ENCODE assay signal across 20 cellular contexts in genomic region chr3:127238602-127239001, GRCh38. TPM values are rescaled to one million over a fixed set of nuclear protein-coding genes. Genes with fewer than 3 reads are reported as not detected.
DNase-seq lines count a peak whose midpoint lies in the region; ATAC-seq, FAIRE-seq and TF ChIP-seq lines count a peak whose summit lies in the region.
"Had no signal": no experiment of that assay in that cellular context is flagged by ENCODE, and none has a peak within 500 bp of the region (broad histone marks: within the 10 kb centered on the region; RNA-seq: fewer than 3 reads in every experiment).

No MANE protein-coding gene starts in this region.

- no peak for TF ChIP-seq CTCF in HFFc6 (IDR thresholded peaks at IDR 0.05)
- no peak for TF ChIP-seq CTCF in bronchial epithelial cell (IDR thresholded peaks at IDR 0.05; ENCODE audit: insufficient read depth, low read length, severe bottlenecking)
- TF ChIP-seq CTCF in fibroblast of villous mesenchyme (IDR thresholded peaks at IDR 0.05; ENCODE audit: insufficient read depth, low read depth, low read length), result no peak
- TF ChIP-seq CTCF in lung (IDR thresholded peaks at IDR 0.05; ENCODE audit: control extremely low read depth, extremely low read depth), result no peak

- no peak overlapping the region for H3K4me3 Mint-ChIP-seq in HFFc6
- H3K4me3 Mint-ChIP-seq: CD4-positive, CD25-positive, alpha-beta regulatory T cell had no signal

- FAIRE-seq in bronchial epithelial cell (lab: Jason Lieb, UNC), result no peak
- FAIRE-seq: GM12891, H54 had no signal

- H3K4me1 ChIP-seq in lung (ENCODE audit: control insufficient read depth in 2 of 2, insufficient read depth in 2 of 2, low read length in 2 of 2), result peaks cover 0 to 1% of the 10 kb centered on the region in 2 donors
- H3K4me1 ChIP-seq: BLaER1 treated with 17β-estradiol and CSF1 and Interleukin-3, amounts not matched to agents 10 nM and 100 nM had no signal

- H3K9me3 Mint-ChIP-seq in HFFc6, result peaks cover 7% of the 10 kb centered on the region

- peaks cover 5% of the 10 kb centered on the region for H3K27me3 ChIP-seq in bronchial epithelial cell (ENCODE audit: control insufficient read depth, insufficient read depth, low read length)
- H3K27me3 ChIP-seq in lung (ENCODE audit: control insufficient read depth, insufficient read depth), result no peaks in the 10 kb centered on the region
- H3K27me3 ChIP-seq: BLaER1 treated with 17β-estradiol and CSF1 and Interleukin-3, amounts not matched to agents 10 nM and 100 nM had no signal

- no peaks in the 10 kb centered on the region for H3K36me3 Mint-ChIP-seq in HFFc6 (ENCODE audit: low read depth)

- H3K27ac ChIP-seq in lung (ENCODE audit: low read depth in 1 of 2, low read length in 1 of 2), result no peak overlapping the region
- H3K27ac ChIP-seq: BLaER1 treated with 17β-estradiol and CSF1 and Interleukin-3, amounts not matched to agents 10 nM and 100 nM had no signal

- H3K27me3 Mint-ChIP-seq in HFFc6 (ENCODE audit: insufficient read depth), result peaks cover 1% of the 10 kb centered on the region; the same call in 1 of the 2 replicates
- H3K27me3 Mint-ChIP-seq: CD4-positive, CD25-positive, alpha-beta regulatory T cell had no signal

- no peaks in the 10 kb centered on the region for H3K9me3 ChIP-seq in lung (ENCODE audit: control insufficient read depth in 2 of 2, insufficient read depth in 1 of 2, low read length in 1 of 2)

- 56 to 76% methylated on average over 2 of the region's 2 CpGs for WGBS in lung, 2 donors

- H3K36me3 ChIP-seq in bronchial epithelial cell (ENCODE audit: control insufficient read depth, insufficient read depth, low read length), result no peaks in the 10 kb centered on the region
- H3K36me3 ChIP-seq in lung (ENCODE audit: control insufficient read depth in 2 of 2, insufficient read depth in 2 of 2, low read length in 2 of 2), result no peaks in the 10 kb centered on the region
- H3K36me3 ChIP-seq: BLaER1 treated with 17β-estradiol and CSF1 and Interleukin-3, amounts not matched to agents 10 nM and 100 nM had no signal

- H3K27ac Mint-ChIP-seq in HFFc6, result no peak overlapping the region
- H3K27ac Mint-ChIP-seq: CD4-positive, CD25-positive, alpha-beta regulatory T cell had no signal

- H3K4me3 ChIP-seq in bronchial epithelial cell (ENCODE audit: low read depth, low read length), result no peak overlapping the region
- no peak overlapping the region for H3K4me3 ChIP-seq in fibroblast of villous mesenchyme (ENCODE audit: low read depth, low read length)
- no peak overlapping the region for H3K4me3 ChIP-seq in lung
- H3K4me3 ChIP-seq: BLaER1 treated with 17β-estradiol and CSF1 and Interleukin-3, amounts not matched to agents 10 nM and 100 nM had no signal

- ATAC-seq in lung (ENCODE audit: insufficient read depth, low FRiP score) (no peak), GM21381 (IDR thresholded peaks at IDR 0.05; ENCODE audit: unreplicated experiment) (no peak)
- ATAC-seq: HCT116 had no signal

- no peaks in the 10 kb centered on the region; the same call in 1 of the 2 replicates for H3K4me1 Mint-ChIP-seq in HFFc6 (ENCODE audit: low read depth)
- H3K4me1 Mint-ChIP-seq: CD4-positive, CD25-positive, alpha-beta regulatory T cell had no signal

- DNase-seq in HFFc6 (peak; percentile 5), bronchial epithelial cell (ENCODE audit: low read depth) (peak; percentile 26), fibroblast of villous mesenchyme (ENCODE audit: low read depth) (peak; percentile 37), lung (ENCODE audit: low spot score) (peak; percentile 27), middle frontal gyrus (ENCODE audit: extremely low spot score, low spot score) (no peak), putamen (ENCODE audit: low spot score) (no peak), T-helper 2 cell (no peak)
- DNase-seq: ACHN; Calu3; CD4-positive, CD25-positive, alpha-beta regulatory T cell; DMS79; IMR-90 had no signal

RNA-seq across cellular contexts. Expression of gene PRR23E, which starts 45.7 kb away (rescaled TPM):
- not detected for total RNA-seq in HFFc6 (2021; fragmentation: NEBNext Ultra II Directional; extraction: Animal tissue kit (Norgen Biotek cat#: 25700))
- not detected in 2 replicates for total RNA-seq in bronchial epithelial cell
- total RNA-seq in fibroblast of villous mesenchyme, result not detected in 2 replicates
- not detected for total RNA-seq in lung
- not detected for polyA plus RNA-seq in lung
- total RNA-seq: A172; Calu3; CD4-positive, CD25-positive, alpha-beta regulatory T cell; G401; HT-29; IMR-90 had no signal
- polyA plus RNA-seq: CD4-positive, CD25-positive, alpha-beta regulatory T cell; IMR-90 had no signal

RNA-seq across cellular contexts. Expression of gene PRR20G, which starts 49.2 kb away (rescaled TPM):
- not detected for total RNA-seq in HFFc6 (2021; fragmentation: NEBNext Ultra II Directional; extraction: Animal tissue kit (Norgen Biotek cat#: 25700))
- total RNA-seq in bronchial epithelial cell, result not detected in 2 replicates
- not detected in 2 replicates for total RNA-seq in fibroblast of villous mesenchyme
- not detected for total RNA-seq in lung
- polyA plus RNA-seq in lung, result under 1 TPM in 1 of 2 donors, not detected in 1; 0.05 TPM
- total RNA-seq: A172; Calu3; CD4-positive, CD25-positive, alpha-beta regulatory T cell; G401; HT-29; IMR-90 had no signal
- polyA plus RNA-seq: CD4-positive, CD25-positive, alpha-beta regulatory T cell; IMR-90 had no signal

Comparison
In these comparisons a context has a peak if more than half of its experiments do, and no peak if none do; other contexts are left out.
1. DNase-seq: peak in HFFc6 (single experiment), bronchial epithelial cell (single experiment), fibroblast of villous mesenchyme (single experiment) and lung (single experiment); none in middle frontal gyrus (single experiment), putamen (single experiment) and T-helper 2 cell (0 of 5).